ENCODE assay signal across 25 cellular contexts in the genomic region with DNA sequence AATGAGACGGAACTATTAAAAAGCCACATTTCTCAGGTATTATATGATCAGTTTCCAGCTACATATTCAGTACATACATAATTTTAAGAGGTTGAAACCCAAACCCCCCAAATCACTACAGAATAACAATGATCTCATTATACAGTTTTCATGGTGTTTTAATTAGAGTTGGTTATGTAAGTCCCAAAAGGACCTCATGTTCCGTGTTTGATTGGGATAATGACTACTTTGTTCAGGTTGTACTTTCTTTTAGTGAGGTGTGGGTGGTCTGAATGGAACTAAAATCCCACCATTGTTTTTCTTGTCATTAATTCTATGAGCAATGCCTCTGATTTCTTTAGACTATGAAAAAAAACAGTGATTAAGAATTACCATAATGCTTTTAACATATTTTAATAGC.
"Had no signal": no experiment of that assay in that cellular context is flagged by ENCODE, and none has a peak within 500 bp of the region (broad histone marks: within the 10 kb centered on the region; RNA-seq: fewer than 3 reads in every experiment).

No MANE protein-coding gene starts in this region.

- H3K4me3 Mint-ChIP-seq: dendritic cell treated with granulocyte-macrophage colony-stimulating factor and Interleukin-4, amounts not matched to agents 40 ng/mL and 50 ng/mL, for 4 days; effector memory CD8-positive, alpha-beta T cell; endodermal cell; mesothelial cell of epicardium; naive B cell had no signal

- H3K4me1 Mint-ChIP-seq: endodermal cell, mesothelial cell of epicardium, naive B cell had no signal

- H3K9me3 ChIP-seq: colonic mucosa, esophagus squamous epithelium, gastrocnemius medialis, heart right ventricle, lower lobe of right lung, mucosa of descending colon had no signal

- H3K27ac ChIP-seq: colonic mucosa, epithelial cell of prostate, esophagus squamous epithelium, gastrocnemius medialis, heart right ventricle, left lung, lower lobe of right lung had no signal

- H3K27me3 Mint-ChIP-seq: dendritic cell treated with granulocyte-macrophage colony-stimulating factor and Interleukin-4, amounts not matched to agents 40 ng/mL and 50 ng/mL, for 4 days; effector memory CD8-positive, alpha-beta T cell; naive B cell had no signal

- H3K4me3 ChIP-seq: colonic mucosa, esophagus squamous epithelium, gastrocnemius medialis, heart right ventricle, left lung, lower lobe of right lung, mucosa of descending colon had no signal

- H3K36me3 ChIP-seq: colonic mucosa, esophagus squamous epithelium, gastrocnemius medialis, heart right ventricle, left lung, lower lobe of right lung had no signal

- H3K27ac Mint-ChIP-seq: dendritic cell treated with granulocyte-macrophage colony-stimulating factor and Interleukin-4, amounts not matched to agents 40 ng/mL and 50 ng/mL, for 4 days; effector memory CD8-positive, alpha-beta T cell; endodermal cell; mesothelial cell of epicardium; naive B cell had no signal

- H3K9me3 Mint-ChIP-seq: endodermal cell, mesothelial cell of epicardium had no signal

- H3K27me3 ChIP-seq: colonic mucosa, esophagus squamous epithelium, gastrocnemius medialis, heart right ventricle, left lung had no signal

- ATAC-seq: effector memory CD8-positive, alpha-beta T cell; esophagus mucosa; gastrocnemius medialis; heart right ventricle; left cardiac atrium; left lung; left ventricle myocardium superior; lower lobe of right lung; mucosa of descending colon had no signal

- H3K36me3 Mint-ChIP-seq: mesothelial cell of epicardium, naive B cell had no signal

- DNase-seq: colonic mucosa; cortex of kidney; effector CD8-positive, alpha-beta T cell; effector memory CD8-positive, alpha-beta T cell; endodermal cell; erythroblast; esophagus squamous epithelium; foreskin fibroblast; foreskin melanocyte; gastrocnemius medialis; glutamatergic neuron; head of caudate nucleus; heart right ventricle; hippocampal formation; left cardiac atrium; left lung; left ventricle myocardium superior; lower lobe of right lung; mesenchymal stem cell; mucosa of descending colon; naive B cell had no signal

- H3K4me1 ChIP-seq: colonic mucosa, esophagus squamous epithelium, gastrocnemius medialis, heart right ventricle, left lung, lower lobe of right lung had no signal
